Comparison of ENCODE assay signal across 8 cellular contexts in the genomic region with DNA sequence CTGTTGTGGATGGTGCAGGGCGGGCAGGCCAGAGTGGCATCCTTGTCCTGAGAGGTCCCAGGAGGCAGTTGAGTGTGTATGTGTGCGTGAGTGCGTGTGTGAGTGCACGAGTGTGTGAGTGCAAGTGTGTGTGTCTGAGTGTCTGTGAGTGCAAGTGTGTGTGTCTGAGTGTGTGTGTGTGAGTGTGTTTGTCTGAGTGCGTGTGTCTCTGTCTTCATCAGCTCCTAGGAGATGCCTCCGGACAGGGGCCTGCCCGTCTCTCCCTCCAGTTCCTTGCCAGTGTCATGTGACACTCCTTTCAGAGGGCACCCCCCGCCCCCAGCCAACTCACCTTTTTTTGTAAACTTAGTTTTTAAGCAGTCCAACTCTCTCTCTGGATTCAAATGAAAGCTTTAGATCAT. TPM values are rescaled to one million over a fixed set of nuclear protein-coding genes. Genes with fewer than 3 reads are reported as not detected.
A peak's percentile ranks its signal among the peaks of the same experiment; 100 is the strongest.
DNase-seq lines count a peak whose midpoint lies in the region; TF ChIP-seq lines count a peak whose summit lies in the region.

No MANE protein-coding gene starts in this region.

- H3K4me3 ChIP-seq in muscle layer of colon (ENCODE audit: low read depth in 1 of 2, low read length in 2 of 2), result no peak overlapping the region
- H3K4me3 ChIP-seq in vagina, result peak overlapping the region in 1 of 2 donors; percentile 10

- H3K9me3 ChIP-seq in muscle layer of colon (ENCODE audit: low read length), result no peaks in the 10 kb centered on the region
- no peaks in the 10 kb centered on the region for H3K9me3 ChIP-seq in vagina

- H3K4me1 ChIP-seq in muscle layer of colon (ENCODE audit: insufficient read depth, low read length) (peaks cover 78% of the 10 kb centered on the region), vagina (peaks cover 98% of the 10 kb centered on the region)

- no peak for TF ChIP-seq POLR2A in vagina (IDR thresholded peaks at IDR 0.05)

- peak overlapping the region; percentile 81 for H3K4me3 Mint-ChIP-seq in activated naive CD8-positive, alpha-beta T cell

- no peaks in the 10 kb centered on the region for H3K27me3 ChIP-seq in muscle layer of colon (ENCODE audit: control insufficient read depth in 1 of 2, insufficient read depth in 2 of 2, low read length in 2 of 2)
- H3K27me3 ChIP-seq in vagina, result no peaks in the 10 kb centered on the region

- peak; percentile 42 to 46 for DNase-seq in stimulated activated CD4-positive, alpha-beta T cell treated with anti-CD3 and anti-CD28 coated beads, Interleukin-2, amount 100 ng/mL, for 24 hours
- no peak for DNase-seq in stimulated activated CD4-positive, alpha-beta T cell treated with anti-CD3 and anti-CD28 coated beads, Interleukin-1b, Interleukin-23, amount 100 ng/mL, for 48 hours
- DNase-seq in vagina (ENCODE audit: extremely low spot score in 2 of 2) (no peak), NCI-H1105 treated with DMSO at 0.1 percent for 48 hours (lab: John Stamatoyannopoulos, UW) (no peak), dermis blood vessel endothelial cell (no peak)
- no peak for DNase-seq in activated CD4-positive, CD25-positive, alpha-beta regulatory T cell treated with anti-CD3 and anti-CD28 coated beads, Interleukin-2, amount 50 U/mL, for 72 hours

- H3K9me3 Mint-ChIP-seq in activated naive CD8-positive, alpha-beta T cell (ENCODE audit: low read depth), result no peaks in the 10 kb centered on the region

- H3K27me3 Mint-ChIP-seq in activated naive CD8-positive, alpha-beta T cell, result no peaks in the 10 kb centered on the region

- peaks cover 2% of the 10 kb centered on the region for H3K36me3 Mint-ChIP-seq in activated naive CD8-positive, alpha-beta T cell

- H3K4me1 Mint-ChIP-seq in activated naive CD8-positive, alpha-beta T cell (ENCODE audit: low read depth), result peaks cover 93% of the 10 kb centered on the region

- intact Hi-C loops in vagina (cut with DNase I), result loop anchor here (10.0 kb wide), 1 partner anchor 54 kb away; no protein-coding TSS in a partner anchor

- TF ChIP-seq CTCF in vagina (IDR thresholded peaks at IDR 0.05), result no peak

- H3K27ac ChIP-seq in muscle layer of colon (ENCODE audit: low read depth, low read length) (peak overlapping the region; percentile 1), vagina (peak overlapping the region; percentile 67)

- H3K36me3 ChIP-seq in muscle layer of colon (ENCODE audit: insufficient read depth, low read length) (no peaks in the 10 kb centered on the region), vagina (no peaks in the 10 kb centered on the region)

- H3K9ac ChIP-seq in muscle layer of colon (ENCODE audit: low read length), result no peak overlapping the region

- H3K27ac Mint-ChIP-seq in activated naive CD8-positive, alpha-beta T cell, result peak overlapping the region; percentile 95

RNA-seq across cellular contexts. Expression of gene IGF2R, which starts 12.3 kb away (rescaled TPM):
- total RNA-seq in vagina (73.4 TPM), dermis blood vessel endothelial cell (120 and 153 TPM in 2 replicates)

Comparison
In these comparisons a context has a peak if more than half of its experiments do, and no peak if none do; other contexts are left out.
1. DNase-seq: peak in stimulated activated CD4-positive, alpha-beta T cell treated with anti-CD3 and anti-CD28 coated beads, Interleukin-2, amount 100 ng/mL, for 24 hours (2 of 2); none in stimulated activated CD4-positive, alpha-beta T cell treated with anti-CD3 and anti-CD28 coated beads, Interleukin-1b, Interleukin-23, amount 100 ng/mL, for 48 hours (single experiment), vagina (0 of 2), NCI-H1105 treated with DMSO at 0.1 percent for 48 hours (single experiment), dermis blood vessel endothelial cell (single experiment) and activated CD4-positive, CD25-positive, alpha-beta regulatory T cell treated with anti-CD3 and anti-CD28 coated beads, Interleukin-2, amount 50 U/mL, for 72 hours (single experiment).